In genomic region chr7:12222889-12223579, GRCh38 we compare ENCODE assay signal across 9 cellular contexts.
DNase-seq lines count a peak whose midpoint lies in the region; ATAC-seq lines count a peak whose summit lies in the region.
"Had no signal": no experiment of that assay in that cellular context is flagged by ENCODE, and none has a peak within 500 bp of the region (broad histone marks: within the 10 kb centered on the region; RNA-seq: fewer than 3 reads in every experiment).

No MANE protein-coding gene starts in this region.

- H3K4me3 Mint-ChIP-seq in memory B cell: no peak overlapping the region

- DNase-seq in KG1 (lab: John Stamatoyannopoulos, UW) (peak; percentile 33), memory B cell (ENCODE audit: low spot score in 2 of 2) (peak in 1 of 2 donors; percentile 9), foreskin melanocyte (no peak), DMS 273 treated with DMSO at 0.1 percent for 48 hours (lab: John Stamatoyannopoulos, UW) (no peak), pons (ENCODE audit: low spot score) (no peak), NCI-H526 (lab: John Stamatoyannopoulos, UW) (no peak)
- DNase-seq: HCEC 1CT had no signal

- H3K27me3 Mint-ChIP-seq in memory B cell: no peaks in the 10 kb centered on the region

- no peak overlapping the region for H3K27ac Mint-ChIP-seq in memory B cell

- ATAC-seq in GM18907 (IDR thresholded peaks at IDR 0.05; ENCODE audit: unreplicated experiment) (peak; percentile 98), HG02588 (IDR thresholded peaks at IDR 0.05; ENCODE audit: unreplicated experiment) (peak; percentile 81), memory B cell (ENCODE audit: low read depth) (peak; percentile 97)

- H3K9me3 Mint-ChIP-seq in memory B cell: no peaks in the 10 kb centered on the region

- H3K36me3 Mint-ChIP-seq in memory B cell: peaks cover 44% of the 10 kb centered on the region

- H3K4me1 Mint-ChIP-seq in memory B cell: peaks cover 13% of the 10 kb centered on the region
